In genomic region chr22:44755418-44755817, GRCh38 we compare ENCODE assay signal across 20 cellular contexts. TPM values are rescaled to one million over a fixed set of nuclear protein-coding genes. Genes with fewer than 3 reads are reported as not detected.
DNase-seq lines count a peak whose midpoint lies in the region; ATAC-seq, FAIRE-seq and TF ChIP-seq lines count a peak whose summit lies in the region.
"Had no signal": no experiment of that assay in that cellular context is flagged by ENCODE, and none has a peak within 500 bp of the region (broad histone marks: within the 10 kb centered on the region; RNA-seq: fewer than 3 reads in every experiment).

No MANE protein-coding gene starts in this region.

- H3K79me2 ChIP-seq in parathyroid adenoma = no peaks in the 10 kb centered on the region

- no peak for FAIRE-seq in kidney (lab: Jason Lieb, UNC)
- FAIRE-seq: A549, endometrium, G401.6 had no signal

- CTCF ChIA-PET in Caco-2 (lab: Charles Lee) = interaction anchor here (2.3 kb wide), 1 partner anchor 12 kb away, joined by 7 read pairs; no protein-coding TSS in a partner anchor
- CTCF ChIA-PET in WTC11 (lab: Charles Lee) = interaction anchor here (1.5 to 2.0 kb wide), 3 partner anchors 65 to 762 kb away, joined by 4 to 10 read pairs (median 5); no protein-coding TSS in a partner anchor

- H3K9me3 Mint-ChIP-seq in Caco-2 (ENCODE audit: unreplicated experiment) = no peaks in the 10 kb centered on the region
- peaks cover 2% of the 10 kb centered on the region; the same call in 1 of the 2 replicates for H3K9me3 Mint-ChIP-seq in WTC11
- H3K9me3 Mint-ChIP-seq: activated naive CD4-positive, alpha-beta T cell treated with anti-CD3 and anti-CD28 coated beads, Interleukin-2, amount 50 U/mL, for 72 hours had no signal

- H3K4me3 ChIP-seq in Caco-2 (ENCODE audit: low read depth, low read length) (no peak overlapping the region), kidney (ENCODE audit: low read length in 2 of 2) (peak overlapping the region in 1 of 2 donors; percentile 23), parathyroid adenoma (ENCODE audit: low read depth, low read length) (peak overlapping the region; percentile 33), left ventricle myocardium inferior (no peak overlapping the region)
- H3K4me3 ChIP-seq: A549 had no signal

- peak overlapping the region; percentile 94 for H3K27ac Mint-ChIP-seq in Caco-2 (ENCODE audit: unreplicated experiment)
- H3K27ac Mint-ChIP-seq in WTC11 = peak overlapping the region; percentile 67
- H3K27ac Mint-ChIP-seq: activated naive CD4-positive, alpha-beta T cell treated with anti-CD3 and anti-CD28 coated beads, Interleukin-2, amount 50 U/mL, for 72 hours had no signal

- H3K36me3 Mint-ChIP-seq in Caco-2 (ENCODE audit: insufficient read depth, unreplicated experiment) = peaks cover 51% of the 10 kb centered on the region
- no peaks in the 10 kb centered on the region; the same call in 1 of the 2 replicates for H3K36me3 Mint-ChIP-seq in WTC11
- H3K36me3 Mint-ChIP-seq: activated naive CD4-positive, alpha-beta T cell treated with anti-CD3 and anti-CD28 coated beads, Interleukin-2, amount 50 U/mL, for 72 hours had no signal

- H3K4me1 ChIP-seq in Caco-2 = peaks cover 64% of the 10 kb centered on the region
- peaks cover 21 to 31% of the 10 kb centered on the region in 2 donors for H3K4me1 ChIP-seq in kidney (ENCODE audit: control insufficient read depth in 1 of 2, insufficient read depth in 1 of 2, low read depth in 1 of 2, low read length in 2 of 2)
- H3K4me1 ChIP-seq in parathyroid adenoma = peaks cover 11% of the 10 kb centered on the region
- H3K4me1 ChIP-seq in left ventricle myocardium inferior = peaks cover 13% of the 10 kb centered on the region

- H3K4me1 Mint-ChIP-seq in Caco-2 (ENCODE audit: low read depth, unreplicated experiment) = peaks cover 34% of the 10 kb centered on the region
- peaks cover 53% of the 10 kb centered on the region for H3K4me1 Mint-ChIP-seq in WTC11

- no peak for TF ChIP-seq CTCF in Caco-2 (IDR thresholded peaks at IDR 0.05; ENCODE audit: insufficient read depth in 1 of 2, low read depth in 1 of 2, low read length in 1 of 2, severe bottlenecking in 1 of 2, unreplicated experiment in 1 of 2)
- TF ChIP-seq CTCF in WTC11 (IDR thresholded peaks at IDR 0.05) = no peak
- TF ChIP-seq CTCF in kidney (IDR thresholded peaks at IDR 0.05; ENCODE audit: borderline replicate concordance, extremely low read depth, insufficient read depth) = no peak
- no peak for TF ChIP-seq CTCF in parathyroid adenoma (IDR thresholded peaks at IDR 0.05)
- no peak for TF ChIP-seq CTCF in left ventricle myocardium inferior (IDR thresholded peaks at IDR 0.05; ENCODE audit: borderline replicate concordance)

- POLR2A ChIA-PET in Caco-2 (lab: Charles Lee) (interaction anchor here (0.5 to 1.2 kb wide), 3 partner anchors 12 to 916 kb away, joined by 3 to 4 read pairs (median 3); partner anchors contain the start of gene ATXN10), WTC11 (lab: Charles Lee) (interaction anchor here (1.2 kb wide), 1 partner anchor 25 kb away, joined by 3 read pairs; no protein-coding TSS in a partner anchor)

- no TSS peak for BruUV-seq in Caco-2 (replicated peaks; lab: Mats Ljungman, UMichigan)

- H3K9ac ChIP-seq in kidney (ENCODE audit: low read length in 2 of 2) = peak overlapping the region; percentile 30 to 48
- no peak overlapping the region for H3K9ac ChIP-seq in parathyroid adenoma

- intact Hi-C loops in Caco-2 (cut with micrococcal nuclease; ENCODE audit: unreplicated experiment) (no loop called here), kidney (cut with DNase I) (no loop called here), left ventricle myocardium inferior (cut with micrococcal nuclease) (no loop called here)

- no peaks in the 10 kb centered on the region for H3K27me3 ChIP-seq in Caco-2 (replicated peaks; ENCODE audit: control insufficient read depth, insufficient read depth, low read length)
- no peaks in the 10 kb centered on the region for H3K27me3 ChIP-seq in parathyroid adenoma (ENCODE audit: control insufficient read depth, insufficient read depth, low read length)
- peaks cover 97% of the 10 kb centered on the region for H3K27me3 ChIP-seq in left ventricle myocardium inferior (ENCODE audit: low read depth)

- H3K4me3 Mint-ChIP-seq in Caco-2 (ENCODE audit: unreplicated experiment) (peak overlapping the region; percentile 88), WTC11 (peak overlapping the region; percentile 57)

- ATAC-seq in WTC11 (0 out of 2 replicates have a peak, but pooled peaks have one; percentile 6), GM21515 (IDR thresholded peaks at IDR 0.05; ENCODE audit: unreplicated experiment) (no peak)
- ATAC-seq: activated naive CD4-positive, alpha-beta T cell treated with anti-CD3 and anti-CD28 coated beads, Interleukin-2, amount 50 U/mL, for 72 hours; left cardiac atrium had no signal

- no peaks in the 10 kb centered on the region for H3K27me3 Mint-ChIP-seq in Caco-2 (ENCODE audit: insufficient read depth, unreplicated experiment)
- H3K27me3 Mint-ChIP-seq in WTC11 (ENCODE audit: low read depth) = no peaks in the 10 kb centered on the region

- no peaks in the 10 kb centered on the region; the same call in 1 of the 2 replicates for H3K36me3 ChIP-seq in Caco-2 (ENCODE audit: control insufficient read depth, insufficient read depth, low read length)
- H3K36me3 ChIP-seq in kidney (ENCODE audit: control insufficient read depth in 1 of 2, insufficient read depth in 2 of 2, low read length in 2 of 2) = no peaks in the 10 kb centered on the region
- no peaks in the 10 kb centered on the region for H3K36me3 ChIP-seq in parathyroid adenoma (ENCODE audit: control insufficient read depth, insufficient read depth, low read length)
- H3K36me3 ChIP-seq in left ventricle myocardium inferior = no peaks in the 10 kb centered on the region

- no peaks in the 10 kb centered on the region for H3K9me3 ChIP-seq in Caco-2
- no peaks in the 10 kb centered on the region for H3K9me3 ChIP-seq in kidney (ENCODE audit: control insufficient read depth in 1 of 2, low read length in 2 of 2)
- H3K9me3 ChIP-seq in parathyroid adenoma (ENCODE audit: control insufficient read depth, low read length) = no peaks in the 10 kb centered on the region
- H3K9me3 ChIP-seq in left ventricle myocardium inferior (replicated peaks) = peaks cover 5% of the 10 kb centered on the region
- H3K9me3 ChIP-seq: A549 had no signal

- H3K27ac ChIP-seq in kidney (ENCODE audit: low read depth in 2 of 2, low read length in 2 of 2) = peak overlapping the region; percentile 71 to 91
- H3K27ac ChIP-seq in parathyroid adenoma = peak overlapping the region; percentile 63
- H3K27ac ChIP-seq in left ventricle myocardium inferior (replicated peaks) = no peak overlapping the region
- H3K27ac ChIP-seq: A549 had no signal

- no peak for DNase-seq in Caco-2
- no peak for DNase-seq in WTC11 (ENCODE audit: low spot score)
- peak; percentile 46 for DNase-seq in kidney
- no peak for DNase-seq in cerebellar nuclear complex (lab: John Stamatoyannopoulos, UW)
- no peak for DNase-seq in left ventricle myocardium inferior
- no peak for DNase-seq in T-helper 1 cell
- DNase-seq: KBM-7; left cardiac atrium; MV-4-11; NCI-H187 treated with DMSO at 0.1 percent for 48 hours; NCI-H345; stimulated activated CD4-positive, alpha-beta T cell treated with anti-CD3 and anti-CD28 coated beads, Interleukin-4, amount 100 ng/mL, for 1 hour; T1000 had no signal

- H3K4me2 ChIP-seq in parathyroid adenoma (ENCODE audit: low read length) = peak overlapping the region; percentile 62
- H3K4me2 ChIP-seq: A549 had no signal

- no peak overlapping the region for H2AFZ ChIP-seq in parathyroid adenoma

TF ChIP-seq in WTC11, 78 proteins besides CTCF, POLR2A, EP300 and RAD21 (continues in another document):
- TF ChIP-seq ATF6 (CRISPR knock-in tag; IDR thresholded peaks at IDR 0.05) (no peak), ZNF281 (CRISPR knock-in tag; IDR thresholded peaks at IDR 0.05) (no peak), ATF1 (CRISPR knock-in tag; IDR thresholded peaks at IDR 0.05) (no peak), SMAD4 (CRISPR knock-in tag; IDR thresholded peaks at IDR 0.05) (no peak)

RNA-seq across cellular contexts. Expression of gene ARHGAP8, which starts 3.0 kb away (rescaled TPM):
- total RNA-seq in Caco-2 (2022) (81.5 and 90.5 TPM in 2 replicates), WTC11 (2021) (50.5 to 61.4 TPM (median 58.0 TPM) in 3 replicates), kidney (35.7 TPM), left ventricle myocardium inferior (not detected)
- polyA plus RNA-seq in kidney (ENCODE audit: insufficient read depth, low read depth, low replicate concordance) = 30.2 TPM
- total RNA-seq: RPMI7951 had no signal

RNA-seq across cellular contexts. Expression of gene PRR5, which starts 53.4 kb away (rescaled TPM):
- total RNA-seq in Caco-2 (2022) (74.8 and 82.8 TPM in 2 replicates), WTC11 (2021) (12.3 to 15.6 TPM (median 13.6 TPM) in 3 replicates), kidney (24.0 TPM), left ventricle myocardium inferior (2.9 TPM)
- 46.0 TPM for polyA plus RNA-seq in kidney (ENCODE audit: insufficient read depth, low read depth, low replicate concordance)

Comparison
In these comparisons a context has a peak if more than half of its experiments do, and no peak if none do; other contexts are left out.
1. RNA of gene ARHGAP8, which starts 3.0 kb away (total RNA-seq): 81.5 to 90.5 TPM in Caco-2, 50.5 to 61.4 TPM in WTC11 and 35.7 TPM in kidney (single experiment); not detected in left ventricle myocardium inferior (single experiment); every median in the first group is over 10 times any median in the second.